31 cellular contexts compared by ENCODE assay signal in genomic region chr5:66329078-66329477, GRCh38.
DNase-seq lines count a peak whose midpoint lies in the region; ATAC-seq, FAIRE-seq and TF ChIP-seq lines count a peak whose summit lies in the region.
"Had no signal": no experiment of that assay in that cellular context is flagged by ENCODE, and none has a peak within 500 bp of the region (broad histone marks: within the 10 kb centered on the region; RNA-seq: fewer than 3 reads in every experiment).

No MANE protein-coding gene starts in this region.

- H3K36me3 ChIP-seq in lower lobe of right lung = no peaks in the 10 kb centered on the region
- H3K36me3 ChIP-seq: adrenal gland, MG63, vagina had no signal

- H3K27me3 ChIP-seq in lower lobe of right lung (ENCODE audit: low read depth) = no peaks in the 10 kb centered on the region
- H3K27me3 ChIP-seq: adrenal gland, MG63, vagina had no signal

- CTCF ChIA-PET in activated CD4-positive, alpha-beta T cell treated with anti-CD3 and anti-CD28 coated beads, Interleukin-2, amount 10 ng/mL, durations not matched to agents 7 days and 5 days (lab: Charles Lee) = interaction anchor here (0.9 to 1.3 kb wide), 3 partner anchors 8 to 19 kb away, joined by 3 to 4 read pairs (median 4); no protein-coding TSS in a partner anchor

- no peaks in the 10 kb centered on the region for H3K9me3 ChIP-seq in lower lobe of right lung
- H3K9me3 ChIP-seq: adrenal gland, MG63, mucosa of descending colon, vagina had no signal

- DNase-seq in activated CD4-positive, alpha-beta T cell treated with anti-CD3 and anti-CD28 coated beads for 48 hours = peak; percentile 49
- no peak for DNase-seq in activated CD4-positive, alpha-beta T cell treated with anti-CD3 and anti-CD28 coated beads, Interleukin-2, amount 10 ng/mL, durations not matched to agents 7 days and 5 days
- DNase-seq in stimulated activated CD4-positive, alpha-beta T cell treated with anti-CD3 and anti-CD28 coated beads, Interleukin-12 subunit alpha, Interleukin-12 subunit beta, amount 100 ng/mL, for 48 hours (ENCODE audit: low read depth in 2 of 3, low spot score in 1 of 3) = peak in 2 of 3 donors; percentile 19 to 36
- DNase-seq in stimulated activated CD4-positive, alpha-beta T cell treated with anti-CD3 and anti-CD28 coated beads, Interleukin-2, amount 100 ng/mL, for 48 hours = no peak
- DNase-seq in kidney tubule cell (ENCODE audit: low spot score) (peak; percentile 32), D721Med (ENCODE audit: insufficient read length, low spot score) (no peak), NCI-H1417 treated with DMSO at 0.1 percent for 48 hours (lab: John Stamatoyannopoulos, UW) (no peak), lower lobe of right lung (no peak)
- DNase-seq: activated CD8-positive, alpha-beta memory T cell treated with anti-CD3 and anti-CD28 coated beads, Interleukin-2, amount 10 ng/mL, durations not matched to agents 7 days and 5 days; adrenal gland; AML-193; CD4-positive, alpha-beta T cell; islet precursor cell; KBM-7; MG63; mucosa of descending colon; NCI-H2081; NCI-H2227 treated with DMSO at 0.1 percent for 48 hours; NCI-H526 treated with DMSO at 0.1 percent for 48 hours; stimulated activated naive CD4-positive, alpha-beta T cell treated with Interleukin-2 at 50 U/mL for 16 hours; SW 1271; T1000 had no signal

- H3K4me3 ChIP-seq in lower lobe of right lung = no peak overlapping the region
- H3K4me3 ChIP-seq: adrenal gland, GM12878, MG63, mucosa of descending colon, skin epidermis, vagina had no signal

- ATAC-seq in lower lobe of right lung = no peak
- ATAC-seq: activated CD8-positive, alpha-beta memory T cell treated with anti-CD3 and anti-CD28 coated beads, Interleukin-2, amount 10 ng/mL, durations not matched to agents 7 days and 5 days; GM12878; HCT116; mucosa of descending colon; natural killer cell treated with Interleukin-12 subunit alpha and Interleukin-12 subunit beta and Interleukin-15 and Interleukin-18, amount 100 ng/mL, for 72 hours; WTC11 had no signal

- no peak overlapping the region for H3K4me3 Mint-ChIP-seq in activated CD4-positive, alpha-beta T cell treated with anti-CD3 and anti-CD28 coated beads, Interleukin-2, amount 10 ng/mL, durations not matched to agents 7 days and 5 days
- H3K4me3 Mint-ChIP-seq: activated CD8-positive, alpha-beta memory T cell treated with anti-CD3 and anti-CD28 coated beads, Interleukin-2, amount 10 ng/mL, durations not matched to agents 7 days and 5 days; brain; CD4-positive, alpha-beta T cell; natural killer cell treated with Interleukin-12 subunit alpha and Interleukin-12 subunit beta and Interleukin-15 and Interleukin-18, amount 100 ng/mL, for 72 hours; WTC11 had no signal

- no peak overlapping the region for H3K27ac Mint-ChIP-seq in activated CD4-positive, alpha-beta T cell treated with anti-CD3 and anti-CD28 coated beads, Interleukin-2, amount 10 ng/mL, durations not matched to agents 7 days and 5 days
- H3K27ac Mint-ChIP-seq: activated CD8-positive, alpha-beta memory T cell treated with anti-CD3 and anti-CD28 coated beads, Interleukin-2, amount 10 ng/mL, durations not matched to agents 7 days and 5 days; brain; CD4-positive, alpha-beta T cell; natural killer cell treated with Interleukin-12 subunit alpha and Interleukin-12 subunit beta and Interleukin-15 and Interleukin-18, amount 100 ng/mL, for 72 hours; WTC11 had no signal

- intact Hi-C loops in lower lobe of right lung (cut with DNase I) = no loop called here

- H3K27me3 Mint-ChIP-seq in activated CD4-positive, alpha-beta T cell treated with anti-CD3 and anti-CD28 coated beads, Interleukin-2, amount 10 ng/mL, durations not matched to agents 7 days and 5 days = peaks cover 4% of the 10 kb centered on the region
- H3K27me3 Mint-ChIP-seq: CD4-positive, alpha-beta T cell had no signal

- no peaks in the 10 kb centered on the region for H3K36me3 Mint-ChIP-seq in activated CD4-positive, alpha-beta T cell treated with anti-CD3 and anti-CD28 coated beads, Interleukin-2, amount 10 ng/mL, durations not matched to agents 7 days and 5 days (ENCODE audit: low read depth)
- H3K36me3 Mint-ChIP-seq: activated CD8-positive, alpha-beta memory T cell treated with anti-CD3 and anti-CD28 coated beads, Interleukin-2, amount 10 ng/mL, durations not matched to agents 7 days and 5 days; brain; natural killer cell treated with Interleukin-12 subunit alpha and Interleukin-12 subunit beta and Interleukin-15 and Interleukin-18, amount 100 ng/mL, for 72 hours had no signal

- no peaks in the 10 kb centered on the region for H3K9me3 Mint-ChIP-seq in activated CD4-positive, alpha-beta T cell treated with anti-CD3 and anti-CD28 coated beads, Interleukin-2, amount 10 ng/mL, durations not matched to agents 7 days and 5 days
- H3K9me3 Mint-ChIP-seq: CD4-positive, alpha-beta T cell; natural killer cell treated with Interleukin-12 subunit alpha and Interleukin-12 subunit beta and Interleukin-15 and Interleukin-18, amount 100 ng/mL, for 72 hours had no signal

- POLR2A ChIA-PET in activated CD4-positive, alpha-beta T cell treated with anti-CD3 and anti-CD28 coated beads, Interleukin-2, amount 10 ng/mL, durations not matched to agents 7 days and 5 days (lab: Charles Lee) = no interaction called here

- TF ChIP-seq CTCF in D721Med (IDR thresholded peaks at IDR 0.05; ENCODE audit: insufficient read depth, missing control alignments) = no peak
- TF ChIP-seq CTCF in lower lobe of right lung (IDR thresholded peaks at IDR 0.05) = no peak

- no peaks in the 10 kb centered on the region for H3K4me1 ChIP-seq in lower lobe of right lung
- H3K4me1 ChIP-seq: adrenal gland, vagina had no signal

- no peak overlapping the region for H3K27ac ChIP-seq in lower lobe of right lung
- H3K27ac ChIP-seq: adrenal gland, vagina had no signal

- no peaks in the 10 kb centered on the region for H3K4me1 Mint-ChIP-seq in activated CD4-positive, alpha-beta T cell treated with anti-CD3 and anti-CD28 coated beads, Interleukin-2, amount 10 ng/mL, durations not matched to agents 7 days and 5 days
- H3K4me1 Mint-ChIP-seq: activated CD8-positive, alpha-beta memory T cell treated with anti-CD3 and anti-CD28 coated beads, Interleukin-2, amount 10 ng/mL, durations not matched to agents 7 days and 5 days; WTC11 had no signal

- no peak for FAIRE-seq in D721Med (lab: Jason Lieb, UNC)
- FAIRE-seq: A204.1, endothelial cell of umbilical vein, GM12878 had no signal

Comparison
In these comparisons a context has a peak if more than half of its experiments do, and no peak if none do; other contexts are left out.
1. DNase-seq: peak in activated CD4-positive, alpha-beta T cell treated with anti-CD3 and anti-CD28 coated beads for 48 hours (single experiment), stimulated activated CD4-positive, alpha-beta T cell treated with anti-CD3 and anti-CD28 coated beads, Interleukin-12 subunit alpha, Interleukin-12 subunit beta, amount 100 ng/mL, for 48 hours (2 of 3) and kidney tubule cell (single experiment); none in activated CD4-positive, alpha-beta T cell treated with anti-CD3 and anti-CD28 coated beads, Interleukin-2, amount 10 ng/mL, durations not matched to agents 7 days and 5 days (single experiment), stimulated activated CD4-positive, alpha-beta T cell treated with anti-CD3 and anti-CD28 coated beads, Interleukin-2, amount 100 ng/mL, for 48 hours (0 of 2), D721Med (single experiment), NCI-H1417 treated with DMSO at 0.1 percent for 48 hours (single experiment) and lower lobe of right lung (single experiment).